ENCODE assay signal across 8 cellular contexts in genomic region chrX:48890296-48890925, GRCh38. TPM values are rescaled to one million over a fixed set of nuclear protein-coding genes. Genes with fewer than 3 reads are reported as not detected.
DNase-seq lines count a peak whose midpoint lies in the region; ATAC-seq and TF ChIP-seq lines count a peak whose summit lies in the region.

No MANE protein-coding gene starts in this region.

- H3K9me3 ChIP-seq in AG04450 (ENCODE audit: control insufficient read depth, insufficient read depth, low read length) (no peaks in the 10 kb centered on the region), muscle layer of colon (ENCODE audit: low read length) (no peaks in the 10 kb centered on the region)

- no peaks in the 10 kb centered on the region for H3K36me3 ChIP-seq in brain microvascular endothelial cell (replicated peaks)
- peaks cover 4% of the 10 kb centered on the region for H3K36me3 ChIP-seq in muscle layer of colon (ENCODE audit: insufficient read depth, low read length)

- in situ Hi-C loops in brain microvascular endothelial cell (cut with HindIII; ENCODE audit: low pct_ligation_motif_present, low sequenced_read_pairs): no loop called here

- H3K27ac ChIP-seq in AG04450 (ENCODE audit: low read depth, low read length): no peak overlapping the region
- no peak overlapping the region for H3K27ac ChIP-seq in brain microvascular endothelial cell
- H3K27ac ChIP-seq in muscle layer of colon (ENCODE audit: low read depth, low read length): no peak overlapping the region

- POLR2A ChIA-PET in AG04450 (lab: Yijun Ruan, JAX): no interaction called here

- CTCF ChIA-PET in AG04450 (lab: Charles Lee): interaction anchor here (0.6 kb wide), 1 partner anchor 1112 kb away, joined by 3 read pairs; no protein-coding TSS in a partner anchor

- TF ChIP-seq CTCF in AG04450 (IDR thresholded peaks at IDR 0.05; ENCODE audit: low read depth, low read length) (no peak), HFF-Myc (IDR thresholded peaks at IDR 0.05; ENCODE audit: low read depth, low read length, missing control alignments) (no peak), brain microvascular endothelial cell (IDR thresholded peaks at IDR 0.05; ENCODE audit: low read depth, low read length, missing control alignments) (no peak)

- H3K27me3 ChIP-seq in AG04450 (ENCODE audit: control insufficient read depth, insufficient read depth, low read length): no peaks in the 10 kb centered on the region
- no peaks in the 10 kb centered on the region for H3K27me3 ChIP-seq in brain microvascular endothelial cell (replicated peaks)
- H3K27me3 ChIP-seq in muscle layer of colon (ENCODE audit: control insufficient read depth in 1 of 2, insufficient read depth in 2 of 2, low read length in 2 of 2): peaks cover 0 to 10% of the 10 kb centered on the region in 2 donors

- ATAC-seq in GM18511 (IDR thresholded peaks at IDR 0.05; ENCODE audit: unreplicated experiment): no peak

- H3K4me1 ChIP-seq in muscle layer of colon (ENCODE audit: insufficient read depth, low read length): no peaks in the 10 kb centered on the region

- H3K9ac ChIP-seq in muscle layer of colon (ENCODE audit: low read length): peak overlapping the region; percentile 19

- DNase-seq in AG04450 (ENCODE audit: low read depth, low spot score): no peak
- no peak for DNase-seq in HFF-Myc (ENCODE audit: extremely low read depth, low read depth)
- DNase-seq in brain microvascular endothelial cell: no peak
- no peak for DNase-seq in midbrain (lab: John Stamatoyannopoulos, UW)
- DNase-seq in NCI-H1436 (lab: John Stamatoyannopoulos, UW): no peak
- DNase-seq in DMS114 treated with DMSO at 0.1 percent for 48 hours (lab: John Stamatoyannopoulos, UW; ENCODE audit: unreplicated experiment): no peak

- H3K4me3 ChIP-seq in AG04450 (ENCODE audit: low read depth, low read length): peak overlapping the region; percentile 55
- H3K4me3 ChIP-seq in HFF-Myc (replicated peaks; ENCODE audit: low read depth, low read length): peak overlapping the region; percentile 37; the same call in 1 of the 2 replicates
- peak overlapping the region; percentile 49 for H3K4me3 ChIP-seq in brain microvascular endothelial cell (ENCODE audit: low read depth, low read length)
- peak overlapping the region; percentile 50 to 61 for H3K4me3 ChIP-seq in muscle layer of colon (ENCODE audit: low read depth in 1 of 2, low read length in 2 of 2)

RNA-seq across cellular contexts. Expression of gene TIMM17B, which starts 7.2 kb away (rescaled TPM):
- 31.2 and 42.1 TPM in 2 replicates for polyA plus RNA-seq in AG04450 (2011; rRNA removed)
- polyA minus RNA-seq in AG04450 (2011; rRNA and poly(A)+ RNA removed): 16.7 and 24.2 TPM in 2 replicates

RNA-seq across cellular contexts. Expression of gene PQBP1, which starts 7.3 kb away (rescaled TPM):
- 49.5 and 69.3 TPM in 2 replicates for polyA plus RNA-seq in AG04450 (2011; rRNA removed)
- polyA minus RNA-seq in AG04450 (2011; rRNA and poly(A)+ RNA removed): 47.7 and 65.9 TPM in 2 replicates

RNA-seq across cellular contexts. Expression of gene SLC35A2, which starts 21.0 kb away (rescaled TPM):
- 39.2 and 47.5 TPM in 2 replicates for polyA plus RNA-seq in AG04450 (2011; rRNA removed)
- polyA minus RNA-seq in AG04450 (2011; rRNA and poly(A)+ RNA removed): 39.5 and 51.0 TPM in 2 replicates

RNA-seq across cellular contexts. Expression of gene PIM2, which starts 28.4 kb away (rescaled TPM):
- 3.8 TPM in 2 replicates for polyA plus RNA-seq in AG04450 (2011; rRNA removed)
- polyA minus RNA-seq in AG04450 (2011; rRNA and poly(A)+ RNA removed): 4.5 and 7.9 TPM in 2 replicates

RNA-seq across cellular contexts. Expression of gene PCSK1N, which starts 55.0 kb away (rescaled TPM):
- polyA plus RNA-seq in AG04450 (2011; rRNA removed): not detected in 2 replicates
- not detected in 2 replicates for polyA minus RNA-seq in AG04450 (2011; rRNA and poly(A)+ RNA removed)
